ENCODE assay signal across 18 cellular contexts in genomic region chr1:170414989-170415733, GRCh38.
DNase-seq lines count a peak whose midpoint lies in the region; ATAC-seq, FAIRE-seq and TF ChIP-seq lines count a peak whose summit lies in the region.
"Had no signal": no experiment of that assay in that cellular context is flagged by ENCODE, and none has a peak within 500 bp of the region (broad histone marks: within the 10 kb centered on the region; RNA-seq: fewer than 3 reads in every experiment).

No MANE protein-coding gene starts in this region.

- FAIRE-seq in astrocyte (lab: Jason Lieb, UNC), result no peak

- H2AFZ ChIP-seq in GM23248 (peak overlapping the region; percentile 45), astrocyte (ENCODE audit: low read depth, low read length) (no peak overlapping the region)

- no peak overlapping the region for H3K4me3 Mint-ChIP-seq in astrocyte (ENCODE audit: unreplicated experiment)
- H3K4me3 Mint-ChIP-seq: IgD-negative memory B cell, T-helper 17 cell, type B pancreatic cell had no signal

- H3K9me3 ChIP-seq in GM23248 (ENCODE audit: low read depth), result no peaks in the 10 kb centered on the region
- H3K9me3 ChIP-seq in astrocyte (ENCODE audit: insufficient read depth, low read depth, low read length), result no peaks in the 10 kb centered on the region
- H3K9me3 ChIP-seq in heart right ventricle, result no peaks in the 10 kb centered on the region

- peaks cover 31% of the 10 kb centered on the region for H3F3A ChIP-seq in GM23248 (ENCODE audit: insufficient read depth)

- H3K4me1 ChIP-seq in GM23248 (ENCODE audit: insufficient read depth), result peaks cover 30% of the 10 kb centered on the region
- H3K4me1 ChIP-seq in astrocyte (ENCODE audit: insufficient read depth, low read length), result peaks cover 10% of the 10 kb centered on the region
- peaks cover 0 to 40% (median 23%) of the 10 kb centered on the region in 9 donors for H3K4me1 ChIP-seq in heart right ventricle

- no peaks in the 10 kb centered on the region for H3K36me3 ChIP-seq in GM23248 (ENCODE audit: low read depth)
- H3K36me3 ChIP-seq in astrocyte (ENCODE audit: insufficient read depth, low read length), result no peaks in the 10 kb centered on the region
- no peaks in the 10 kb centered on the region for H3K36me3 ChIP-seq in heart right ventricle
- H3K36me3 ChIP-seq: BLaER1 treated with 17β-estradiol and CSF1 and Interleukin-3, amounts not matched to agents 10 nM and 100 nM had no signal

- H3K9me3 Mint-ChIP-seq in astrocyte (ENCODE audit: unreplicated experiment), result no peaks in the 10 kb centered on the region

- H3K27me3 ChIP-seq in GM23248 (replicated peaks; ENCODE audit: insufficient read depth) (no peaks in the 10 kb centered on the region), astrocyte (ENCODE audit: insufficient read depth, low read length) (no peaks in the 10 kb centered on the region), heart right ventricle (no peaks in the 10 kb centered on the region)
- H3K27me3 ChIP-seq: BLaER1 treated with 17β-estradiol and CSF1 and Interleukin-3, amounts not matched to agents 10 nM and 100 nM had no signal

- intact Hi-C loops in heart right ventricle (cut with DNase I), result loop anchor here in 3 of 10 donors (2.0 to 10.0 kb wide), 4 partner anchors 60 to 250 kb away; partner anchors contain the start of genes GORAB (in 3 of the 3) and PRRX1 (in 2 of the 3)

- H3K36me3 Mint-ChIP-seq in astrocyte (ENCODE audit: low read depth, unreplicated experiment), result no peaks in the 10 kb centered on the region
- H3K36me3 Mint-ChIP-seq: activated naive CD4-positive, alpha-beta T cell treated with anti-CD3 and anti-CD28 coated beads, Interleukin-2, amount 50 U/mL, for 72 hours; IgD-negative memory B cell had no signal

- peak; percentile 78 for DNase-seq in GM23248
- DNase-seq in astrocyte (ENCODE audit: low read depth), result peak; percentile 42
- DNase-seq in heart right ventricle, result peak in 1 of 2 donors; percentile 53
- peak; percentile 69 for DNase-seq in stromal cell of bone marrow (ENCODE audit: low read depth)
- DNase-seq in SK-N-DZ (ENCODE audit: low spot score), result no peak
- no peak for DNase-seq in GF-D8 (lab: John Stamatoyannopoulos, UW)
- no peak for DNase-seq in NCI-H2171 treated with DMSO at 0.1 percent for 48 hours (lab: John Stamatoyannopoulos, UW)
- DNase-seq: activated CD4-positive, CD25-positive, alpha-beta regulatory T cell treated with anti-CD3 and anti-CD28 coated beads, Interleukin-2, amount 50 U/mL, for 72 hours; NCI-H1417 treated with DMSO at 0.1 percent for 48 hours; NCI-H510A; occipital lobe; stimulated activated CD4-positive, alpha-beta T cell treated with anti-CD3 and anti-CD28 coated beads, Interleukin-15, amount 100 ng/mL, for 24 hours; T-helper 17 cell had no signal

- H3K4me3 ChIP-seq in GM23248, result no peak overlapping the region
- no peak overlapping the region for H3K4me3 ChIP-seq in astrocyte (ENCODE audit: insufficient read depth, low read depth, low read length)
- H3K4me3 ChIP-seq in heart right ventricle, result no peak overlapping the region
- H3K4me3 ChIP-seq: BLaER1 treated with 17β-estradiol and CSF1 and Interleukin-3, amounts not matched to agents 10 nM and 100 nM had no signal

- H4K20me1 ChIP-seq in GM23248 (ENCODE audit: insufficient read depth) (no peaks in the 10 kb centered on the region), astrocyte (ENCODE audit: insufficient read depth, low read length) (no peaks in the 10 kb centered on the region)
- H4K20me1 ChIP-seq: BLaER1 treated with 17β-estradiol and CSF1 and Interleukin-3, amounts not matched to agents 10 nM and 100 nM had no signal

- H3K27me3 Mint-ChIP-seq in astrocyte (ENCODE audit: low read depth, unreplicated experiment), result no peaks in the 10 kb centered on the region
- H3K27me3 Mint-ChIP-seq: type B pancreatic cell had no signal

- TF ChIP-seq CTCF in astrocyte (IDR thresholded peaks at IDR 0.05; ENCODE audit: insufficient read depth, low read depth, low read length), result no peak
- no peak for TF ChIP-seq CTCF in heart right ventricle (IDR thresholded peaks at IDR 0.05)

- no peak overlapping the region for H3K27ac Mint-ChIP-seq in astrocyte (ENCODE audit: unreplicated experiment)
- H3K27ac Mint-ChIP-seq: activated naive CD4-positive, alpha-beta T cell treated with anti-CD3 and anti-CD28 coated beads, Interleukin-2, amount 50 U/mL, for 72 hours; IgD-negative memory B cell; T-helper 17 cell; type B pancreatic cell had no signal

- H3K27ac ChIP-seq in GM23248 (peak overlapping the region; percentile 54), astrocyte (ENCODE audit: low read depth, low read length) (no peak overlapping the region), heart right ventricle (peak overlapping the region; percentile 31 to 87 (median 74))
- H3K27ac ChIP-seq: BLaER1 treated with 17β-estradiol and CSF1 and Interleukin-3, amounts not matched to agents 10 nM and 100 nM had no signal

- no peaks in the 10 kb centered on the region for H3K9me2 ChIP-seq in GM23248 (ENCODE audit: insufficient read depth)

- in situ Hi-C loops in GM23248 (cut with MboI), result no loop called here

- ATAC-seq in heart right ventricle (peak; percentile 56 to 87 (median 74)), HG02840 (IDR thresholded peaks at IDR 0.05; ENCODE audit: low FRiP score, unreplicated experiment) (no peak)
- ATAC-seq: activated naive CD4-positive, alpha-beta T cell treated with anti-CD3 and anti-CD28 coated beads, Interleukin-2, amount 50 U/mL, for 72 hours; T-helper 17 cell had no signal

- WGBS in GM23248 (ENCODE audit: low coverage in 1 of 2, low lambda C conversion rate in 2 of 2, missing lambda C conversion rate in 2 of 2), 2 experiments, result 29 to 31% methylated on average over 3 of the region's 3 CpGs
- WGBS in heart right ventricle, 2 donors, result 40 to 44% methylated on average over 3 of the region's 3 CpGs

- peaks cover 2% of the 10 kb centered on the region for H3K4me1 Mint-ChIP-seq in astrocyte (ENCODE audit: low read depth, unreplicated experiment)
- H3K4me1 Mint-ChIP-seq: IgD-negative memory B cell, T-helper 17 cell had no signal

- H3K9ac ChIP-seq in GM23248, result peak overlapping the region; percentile 42
- H3K9ac ChIP-seq in astrocyte (ENCODE audit: low read length), result no peak overlapping the region
- H3K9ac ChIP-seq: BLaER1 treated with 17β-estradiol and CSF1 and Interleukin-3, amounts not matched to agents 10 nM and 100 nM had no signal

- H3K4me2 ChIP-seq in GM23248 (ENCODE audit: unreplicated experiment) (peak overlapping the region; percentile 41), astrocyte (ENCODE audit: low read length) (no peak overlapping the region)

- no peaks in the 10 kb centered on the region for H3K79me2 ChIP-seq in GM23248 (ENCODE audit: insufficient read depth)
- no peaks in the 10 kb centered on the region for H3K79me2 ChIP-seq in astrocyte (ENCODE audit: insufficient read depth, low read length)

Comparison
In these comparisons a context has a peak if more than half of its experiments do, and no peak if none do; other contexts are left out.
1. DNase-seq: peak in GM23248 (single experiment), astrocyte (single experiment) and stromal cell of bone marrow (single experiment); none in SK-N-DZ (single experiment), GF-D8 (single experiment) and NCI-H2171 treated with DMSO at 0.1 percent for 48 hours (single experiment).